ENCODE assay signal across 16 cellular contexts in genomic region chr11:16505481-16505880, GRCh38.
A peak's percentile ranks its signal among the peaks of the same experiment; 100 is the strongest.
DNase-seq lines count a peak whose midpoint lies in the region; ATAC-seq and TF ChIP-seq lines count a peak whose summit lies in the region.
"Had no signal": no experiment of that assay in that cellular context is flagged by ENCODE, and none has a peak within 500 bp of the region (broad histone marks: within the 10 kb centered on the region; RNA-seq: fewer than 3 reads in every experiment).

No MANE protein-coding gene starts in this region.

- no peak overlapping the region for H3K14ac ChIP-seq in H9 (ENCODE audit: insufficient read depth, low read length)

- ATAC-seq in HG03139 (IDR thresholded peaks at IDR 0.05; ENCODE audit: unreplicated experiment) (no peak), HG03571 (IDR thresholded peaks at IDR 0.05; ENCODE audit: unreplicated experiment) (no peak)
- no peak for ATAC-seq in activated naive CD8-positive, alpha-beta T cell treated with anti-CD3 and anti-CD28 coated beads, Interleukin-2, amount 50 U/mL, for 24 hours

- no peak overlapping the region for H3T11ph ChIP-seq in H9 (ENCODE audit: low read length)

- no peak overlapping the region for H4K8ac ChIP-seq in H9 (replicated peaks; ENCODE audit: insufficient read length, low read depth, low read length)

- no peak overlapping the region for H2BK12ac ChIP-seq in H9 (ENCODE audit: insufficient read length, low read depth, low read length)

- H3K36me3 ChIP-seq in endodermal cell (ENCODE audit: control insufficient read depth, insufficient read depth, low read length) = no peaks in the 10 kb centered on the region

- H3K9ac ChIP-seq in H9 (ENCODE audit: extremely low read depth, insufficient read length, low read length) (no peak overlapping the region), endodermal cell (ENCODE audit: extremely low read depth, low read length, poor library complexity, severe bottlenecking) (no peak overlapping the region)
- H3K9ac ChIP-seq: GM23248 had no signal

- no peak overlapping the region for H3K18ac ChIP-seq in H9 (ENCODE audit: insufficient read length, low read depth, low read length)

- no peak overlapping the region for H4K5ac ChIP-seq in H9 (ENCODE audit: insufficient read length, low read depth, low read length)

- no peak overlapping the region for H2AFZ ChIP-seq in H9 (ENCODE audit: low read length)
- H2AFZ ChIP-seq: GM23248 had no signal

- no peak overlapping the region for H2BK120ac ChIP-seq in H9 (ENCODE audit: low read depth, low read length, poor library complexity, severe bottlenecking)

- no peak overlapping the region for H2AK5ac ChIP-seq in H9 (ENCODE audit: insufficient read length, low read length)

- H3K4me3 ChIP-seq in endodermal cell (ENCODE audit: low read length) = no peak overlapping the region
- H3K4me3 ChIP-seq: GM23248 had no signal

- H3K36me3 Mint-ChIP-seq in H9 (ENCODE audit: insufficient read depth in 1 of 3, low read depth in 3 of 3) (peaks cover 0 to 21% (median 1%) of the 10 kb centered on the region in 3 experiments; a peak in 4 of 7 replicates), endodermal cell (ENCODE audit: low read depth) (no peaks in the 10 kb centered on the region)
- H3K36me3 Mint-ChIP-seq in activated naive CD8-positive, alpha-beta T cell treated with anti-CD3 and anti-CD28 coated beads, Interleukin-2, amount 50 U/mL, for 24 hours (ENCODE audit: low read depth) = no peaks in the 10 kb centered on the region
- H3K36me3 Mint-ChIP-seq: CD4-positive, alpha-beta memory T cell had no signal

- no peak overlapping the region for H2BK15ac ChIP-seq in H9 (ENCODE audit: low read depth, low read length)

- H3K9me3 Mint-ChIP-seq in H9 (peaks cover 20 to 27% of the 10 kb centered on the region in 2 experiments), endodermal cell (peaks cover 24% of the 10 kb centered on the region)
- H3K9me3 Mint-ChIP-seq in activated naive CD8-positive, alpha-beta T cell treated with anti-CD3 and anti-CD28 coated beads, Interleukin-2, amount 50 U/mL, for 24 hours = peaks cover 29% of the 10 kb centered on the region

- H4K91ac ChIP-seq in H9 (ENCODE audit: insufficient read length, low read depth, low read length) = no peak overlapping the region

- no peak overlapping the region for H2BK20ac ChIP-seq in H9 (ENCODE audit: low read depth, low read length, poor library complexity, severe bottlenecking)

- H3K27ac Mint-ChIP-seq in H9 (no peak overlapping the region), endodermal cell (no peak overlapping the region)
- no peak overlapping the region for H3K27ac Mint-ChIP-seq in activated naive CD8-positive, alpha-beta T cell treated with anti-CD3 and anti-CD28 coated beads, Interleukin-2, amount 50 U/mL, for 24 hours
- H3K27ac Mint-ChIP-seq: CD4-positive, alpha-beta memory T cell had no signal

- H3K27me3 Mint-ChIP-seq in H9 (ENCODE audit: low read depth) = peaks cover 85% of the 10 kb centered on the region
- H3K27me3 Mint-ChIP-seq in endodermal cell (ENCODE audit: insufficient read depth) = peaks cover 62% of the 10 kb centered on the region
- H3K27me3 Mint-ChIP-seq in activated naive CD8-positive, alpha-beta T cell treated with anti-CD3 and anti-CD28 coated beads, Interleukin-2, amount 50 U/mL, for 24 hours = no peaks in the 10 kb centered on the region
- H3K27me3 Mint-ChIP-seq: CD4-positive, alpha-beta memory T cell had no signal

- no peaks in the 10 kb centered on the region for H3K9me3 ChIP-seq in H9 (ENCODE audit: control insufficient read depth, low read depth, low read length)
- H3K9me3 ChIP-seq in endodermal cell (ENCODE audit: control insufficient read depth, low read length) = peaks cover 6% of the 10 kb centered on the region

- DNase-seq in H9 = peak; percentile 52
- peak; percentile 45 for DNase-seq in endodermal cell
- peak; percentile 77 for DNase-seq in iPS DF 19.7 (ENCODE audit: low read depth, low spot score)
- DNase-seq in posterior vena cava (ENCODE audit: low spot score) = peak; percentile 44
- DNase-seq in RKO (ENCODE audit: low spot score) = no peak
- DNase-seq in activated naive CD8-positive, alpha-beta T cell treated with anti-CD3 and anti-CD28 coated beads, Interleukin-2, amount 50 U/mL, for 24 hours = no peak
- DNase-seq: C1 segment of cervical spinal cord; CD4-positive, alpha-beta memory T cell; DMS 273 treated with DMSO at 0.1 percent for 48 hours; DMS79; EL; GF-D8; GM23248; HCEC 1CT had no signal

- H3K56ac ChIP-seq in H9 (ENCODE audit: insufficient read length, low read depth, low read length) = no peak overlapping the region

- H2BK5ac ChIP-seq in H9 (ENCODE audit: insufficient read length, low read length) = no peak overlapping the region

- H3K4me2 ChIP-seq in H9 (ENCODE audit: insufficient read depth, insufficient read length, low read length) = no peak overlapping the region

- TF ChIP-seq CTCF in H9 (conservative IDR thresholded peaks at IDR 0.05) = no peak
- no peak for TF ChIP-seq CTCF in endodermal cell (conservative IDR thresholded peaks at IDR 0.05)

- H3K4me1 ChIP-seq in H9 (ENCODE audit: insufficient read depth, low read length) (no peaks in the 10 kb centered on the region; the same call in 1 of the 2 replicates), endodermal cell (ENCODE audit: control insufficient read depth, insufficient read depth, low read length) (no peaks in the 10 kb centered on the region)

- no peaks in the 10 kb centered on the region for H3K23me2 ChIP-seq in H9 (ENCODE audit: insufficient read length, low read depth, low read length, poor library complexity, severe bottlenecking)

- H3K79me2 ChIP-seq in H9 (ENCODE audit: insufficient read depth, low read length) = no peaks in the 10 kb centered on the region

- no peaks in the 10 kb centered on the region for H3K79me1 ChIP-seq in H9 (ENCODE audit: insufficient read depth, low read depth, low read length, poor library complexity, severe bottlenecking)

- H3K27ac ChIP-seq in H9 (ENCODE audit: insufficient read length, low read depth, low read length) (no peak overlapping the region), endodermal cell (ENCODE audit: low read depth, low read length) (no peak overlapping the region)
- H3K27ac ChIP-seq: GM23248 had no signal

- peaks cover 7% of the 10 kb centered on the region; the same call in 1 of the 2 replicates for H3K27me3 ChIP-seq in H9 (ENCODE audit: insufficient read depth, low read length)
- no peaks in the 10 kb centered on the region for H3K27me3 ChIP-seq in endodermal cell (ENCODE audit: control insufficient read depth, insufficient read depth, low read length, poor library complexity, severe bottlenecking)

- no peak overlapping the region for H3K4ac ChIP-seq in H9 (ENCODE audit: low read depth, low read length)

- H4K20me1 ChIP-seq in H9 (ENCODE audit: control insufficient read depth, insufficient read depth, insufficient read length) = no peaks in the 10 kb centered on the region

- WGBS in H9 (ENCODE audit: extremely low coverage, insufficient read length, low lambda C conversion rate) = no CpG with 5 or more reads among the region's 1 CpG
- 82 to 100% methylated on average over 1 of the region's 1 CpG for whole genome bisulfite sequencing in endodermal cell (ENCODE audit: insufficient coverage in 1 of 2, insufficient read length in 1 of 2), 2 experiments

- H3K4me1 Mint-ChIP-seq in H9 = peaks cover 0 to 4% of the 10 kb centered on the region in 2 experiments; a peak in 1 of 4 replicates
- no peaks in the 10 kb centered on the region for H3K4me1 Mint-ChIP-seq in endodermal cell
- H3K4me1 Mint-ChIP-seq in activated naive CD8-positive, alpha-beta T cell treated with anti-CD3 and anti-CD28 coated beads, Interleukin-2, amount 50 U/mL, for 24 hours = no peaks in the 10 kb centered on the region
- H3K4me1 Mint-ChIP-seq: CD4-positive, alpha-beta memory T cell had no signal

- H3K23ac ChIP-seq in H9 (ENCODE audit: insufficient read length, low read depth, low read length) = no peak overlapping the region

- intact Hi-C loops in posterior vena cava (cut with DNase I) = no loop called here

- H3K4me3 Mint-ChIP-seq in H9 = no peak overlapping the region
- H3K4me3 Mint-ChIP-seq in endodermal cell = no peak overlapping the region
- H3K4me3 Mint-ChIP-seq in activated naive CD8-positive, alpha-beta T cell treated with anti-CD3 and anti-CD28 coated beads, Interleukin-2, amount 50 U/mL, for 24 hours = no peak overlapping the region
- H3K4me3 Mint-ChIP-seq: CD4-positive, alpha-beta memory T cell had no signal

Comparison
In these comparisons a context has a peak if more than half of its experiments do, and no peak if none do; other contexts are left out.
1. DNase-seq: peak in H9 (single experiment), endodermal cell (single experiment), iPS DF 19.7 (single experiment) and posterior vena cava (single experiment); none in RKO (single experiment) and activated naive CD8-positive, alpha-beta T cell treated with anti-CD3 and anti-CD28 coated beads, Interleukin-2, amount 50 U/mL, for 24 hours (single experiment).